1 cellular context compared by ENCODE assay signal in the genomic region with DNA sequence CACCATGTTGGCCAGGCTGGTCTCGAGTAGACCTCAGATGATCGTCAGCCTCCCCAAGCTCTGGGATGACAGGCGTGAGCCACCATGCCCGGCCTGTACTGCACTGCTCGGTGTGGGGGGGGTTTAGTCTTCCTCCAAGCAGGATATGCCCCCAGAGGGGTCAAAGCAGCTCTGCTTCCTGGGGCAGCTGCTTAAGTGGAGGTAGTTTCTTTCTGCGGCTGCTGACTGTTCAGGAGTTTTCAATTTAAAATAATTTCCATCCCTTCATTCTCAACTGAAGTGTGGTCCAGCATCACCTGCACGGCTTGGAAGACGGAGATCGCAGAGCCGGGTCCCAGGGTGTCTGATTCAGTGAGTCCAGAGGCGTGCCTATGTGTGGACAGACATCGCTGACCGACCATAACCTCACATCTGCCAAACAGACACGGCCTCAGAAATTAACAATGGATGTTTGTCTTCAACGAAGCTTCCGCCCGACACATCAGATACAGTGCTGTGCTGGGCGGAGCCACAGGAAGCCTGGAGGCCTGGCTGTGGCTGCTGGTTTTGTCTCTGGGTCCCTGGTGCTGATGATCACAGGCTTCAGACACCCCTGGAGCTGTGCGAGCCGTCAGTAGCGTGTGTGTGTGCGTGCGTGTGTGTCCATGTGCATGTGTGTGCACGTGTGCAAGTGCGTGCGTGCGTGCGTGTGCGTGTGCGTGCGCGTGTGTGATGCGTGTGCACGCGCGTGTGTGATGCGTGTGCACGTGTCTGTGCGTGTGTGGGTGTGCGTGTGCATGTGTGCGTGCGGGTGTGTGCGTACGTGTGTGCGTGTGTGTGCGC.
A peak's percentile ranks its signal among the peaks of the same experiment; 100 is the strongest.
TF ChIP-seq lines count a peak whose summit lies in the region.

No MANE protein-coding gene starts in this region.

TF ChIP-seq in SK-N-SH treated with all-trans-retinoic acid at 6 μM for 48 hours, 23 proteins besides CTCF, POLR2A, EP300 and RAD21 (continued from another document):
- TF ChIP-seq, protein P1, sequence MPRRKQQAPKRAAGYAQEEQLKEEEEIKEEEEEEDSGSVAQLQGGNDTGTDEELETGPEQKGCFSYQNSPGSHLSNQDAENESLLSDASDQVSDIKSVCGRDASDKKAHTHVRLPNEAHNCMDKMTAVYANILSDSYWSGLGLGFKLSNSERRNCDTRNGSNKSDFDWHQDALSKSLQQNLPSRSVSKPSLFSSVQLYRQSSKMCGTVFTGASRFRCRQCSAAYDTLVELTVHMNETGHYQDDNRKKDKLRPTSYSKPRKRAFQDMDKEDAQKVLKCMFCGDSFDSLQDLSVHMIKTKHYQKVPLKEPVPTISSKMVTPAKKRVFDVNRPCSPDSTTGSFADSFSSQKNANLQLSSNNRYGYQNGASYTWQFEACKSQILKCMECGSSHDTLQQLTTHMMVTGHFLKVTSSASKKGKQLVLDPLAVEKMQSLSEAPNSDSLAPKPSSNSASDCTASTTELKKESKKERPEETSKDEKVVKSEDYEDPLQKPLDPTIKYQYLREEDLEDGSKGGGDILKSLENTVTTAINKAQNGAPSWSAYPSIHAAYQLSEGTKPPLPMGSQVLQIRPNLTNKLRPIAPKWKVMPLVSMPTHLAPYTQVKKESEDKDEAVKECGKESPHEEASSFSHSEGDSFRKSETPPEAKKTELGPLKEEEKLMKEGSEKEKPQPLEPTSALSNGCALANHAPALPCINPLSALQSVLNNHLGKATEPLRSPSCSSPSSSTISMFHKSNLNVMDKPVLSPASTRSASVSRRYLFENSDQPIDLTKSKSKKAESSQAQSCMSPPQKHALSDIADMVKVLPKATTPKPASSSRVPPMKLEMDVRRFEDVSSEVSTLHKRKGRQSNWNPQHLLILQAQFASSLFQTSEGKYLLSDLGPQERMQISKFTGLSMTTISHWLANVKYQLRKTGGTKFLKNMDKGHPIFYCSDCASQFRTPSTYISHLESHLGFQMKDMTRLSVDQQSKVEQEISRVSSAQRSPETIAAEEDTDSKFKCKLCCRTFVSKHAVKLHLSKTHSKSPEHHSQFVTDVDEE (CRISPR knock-in tag; IDR thresholded peaks at IDR 0.05): peak; percentile 58; the same call in 1 of the 2 replicates
- TF ChIP-seq TCF4 (CRISPR knock-in tag; IDR thresholded peaks at IDR 0.05; ENCODE audit: borderline replicate concordance) (peak; percentile 90; the same call in 1 of the 2 replicates), TOX (CRISPR knock-in tag; IDR thresholded peaks at IDR 0.05; ENCODE audit: borderline replicate concordance) (no peak), BACH2 (CRISPR knock-in tag; IDR thresholded peaks at IDR 0.05; ENCODE audit: borderline replicate concordance) (no peak), ZC3H10 (CRISPR knock-in tag; IDR thresholded peaks at IDR 0.05) (no peak), ARNTL (CRISPR knock-in tag; IDR thresholded peaks at IDR 0.05; ENCODE audit: borderline replicate concordance, low read depth) (peak; percentile 52; the same call in 1 of the 2 replicates), ZNF565 (CRISPR knock-in tag; conservative IDR thresholded peaks at IDR 0.05; ENCODE audit: low read depth) (0 out of 2 replicates have a peak, but pooled peaks have one; percentile 22)
- TF ChIP-seq, protein P2, sequence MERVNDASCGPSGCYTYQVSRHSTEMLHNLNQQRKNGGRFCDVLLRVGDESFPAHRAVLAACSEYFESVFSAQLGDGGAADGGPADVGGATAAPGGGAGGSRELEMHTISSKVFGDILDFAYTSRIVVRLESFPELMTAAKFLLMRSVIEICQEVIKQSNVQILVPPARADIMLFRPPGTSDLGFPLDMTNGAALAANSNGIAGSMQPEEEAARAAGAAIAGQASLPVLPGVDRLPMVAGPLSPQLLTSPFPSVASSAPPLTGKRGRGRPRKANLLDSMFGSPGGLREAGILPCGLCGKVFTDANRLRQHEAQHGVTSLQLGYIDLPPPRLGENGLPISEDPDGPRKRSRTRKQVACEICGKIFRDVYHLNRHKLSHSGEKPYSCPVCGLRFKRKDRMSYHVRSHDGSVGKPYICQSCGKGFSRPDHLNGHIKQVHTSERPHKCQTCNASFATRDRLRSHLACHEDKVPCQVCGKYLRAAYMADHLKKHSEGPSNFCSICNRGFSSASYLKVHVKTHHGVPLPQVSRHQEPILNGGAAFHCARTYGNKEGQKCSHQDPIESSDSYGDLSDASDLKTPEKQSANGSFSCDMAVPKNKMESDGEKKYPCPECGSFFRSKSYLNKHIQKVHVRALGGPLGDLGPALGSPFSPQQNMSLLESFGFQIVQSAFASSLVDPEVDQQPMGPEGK (CRISPR knock-in tag; IDR thresholded peaks at IDR 0.05; ENCODE audit: borderline replicate concordance): no peak
